In genomic region chr7:72717252-72717774, GRCh38 we compare ENCODE assay signal across 8 cellular contexts.
DNase-seq lines count a peak whose midpoint lies in the region; ATAC-seq, FAIRE-seq and TF ChIP-seq lines count a peak whose summit lies in the region.
"Not testable (repeated sequence)": the region's sequence is repeated elsewhere in the genome, so short reads cannot be mapped to it uniquely, and the experiment has no call there.

No MANE protein-coding gene starts in this region.

- H3K9ac ChIP-seq in SK-N-SH; adipocyte (ENCODE audit: low read length); mammary epithelial cell (ENCODE audit: insufficient read depth, low read length); HepG2 (ENCODE audit: insufficient read depth, low read depth, low read length); trophoblast cell (ENCODE audit: low read length): not testable (repeated sequence)

- H3K36me3 ChIP-seq in SK-N-SH (replicated peaks in 1 of 2; ENCODE audit: control insufficient read depth in 1 of 2, insufficient read depth in 2 of 2, low read length in 1 of 2); adipocyte (ENCODE audit: control insufficient read depth, insufficient read depth, low read length, severe bottlenecking); mammary epithelial cell (ENCODE audit: insufficient read depth, low read length); HepG2 (replicated peaks in 1 of 2; ENCODE audit: control insufficient read depth in 1 of 2, insufficient read depth in 2 of 2, low read length in 2 of 2); trophoblast cell (ENCODE audit: control insufficient read depth in 1 of 2, insufficient read depth in 2 of 2, low read length in 2 of 2): not testable (repeated sequence)

- not testable (repeated sequence) for TF ChIP-seq EP300 in SK-N-SH (IDR thresholded peaks at IDR 0.05; ENCODE audit: borderline replicate concordance in 1 of 2, low read depth in 1 of 2, low read length in 1 of 2); HepG2 (IDR thresholded peaks at IDR 0.05; ENCODE audit: low read depth in 2 of 2, low read length in 2 of 2); HepG2 (CRISPR knock-in tag; IDR thresholded peaks at IDR 0.05; ENCODE audit: borderline replicate concordance)

- DNase-seq in HCEC 1CT (peak; percentile 9), adipocyte (ENCODE audit: low read depth) (peak; percentile 18), mammary epithelial cell (peak; percentile 3), dermis microvascular lymphatic vessel endothelial cell (ENCODE audit: low read depth in 2 of 2) (peak; percentile 67 to 76), foreskin keratinocyte (peak; percentile 28 to 77), HepG2 (ENCODE audit: low spot score) (peak; percentile 2), trophoblast cell (peak; percentile 6 to 50)
- not testable (repeated sequence) for DNase-seq in SK-N-SH

- H3K4me3 ChIP-seq in SK-N-SH (ENCODE audit: low read depth in 2 of 2, low read length in 1 of 2); adipocyte (ENCODE audit: low read length); mammary epithelial cell (replicated peaks in 1 of 3; ENCODE audit: insufficient read depth in 1 of 3, low read depth in 2 of 3, low read length in 3 of 3); HepG2 (replicated peaks in 1 of 3; ENCODE audit: insufficient read depth in 1 of 3, low read depth in 2 of 3, low read length in 3 of 3); trophoblast cell (ENCODE audit: low read depth, low read length): not testable (repeated sequence)

- H3K79me1 ChIP-seq in trophoblast cell (ENCODE audit: low read length), result not testable (repeated sequence)

- 80% methylated on average over 6 of the region's 6 CpGs for WGBS in SK-N-SH (ENCODE audit: low lambda C conversion rate)
- WGBS in mammary epithelial cell (ENCODE audit: low coverage, missing lambda C conversion rate), result 91% methylated on average over 6 of the region's 6 CpGs
- WGBS in HepG2 (ENCODE audit: low lambda C conversion rate), result 84% methylated on average over 6 of the region's 6 CpGs
- no CpG with 5 or more reads among the region's 6 CpGs for WGBS in trophoblast cell (ENCODE audit: extremely low coverage, insufficient coverage, insufficient read length)

- not testable (repeated sequence) for H3K4ac ChIP-seq in trophoblast cell (ENCODE audit: low read depth, low read length)

- peak; percentile 74 for ATAC-seq in foreskin keratinocyte
- ATAC-seq in HepG2, result not testable (repeated sequence)

- not testable (repeated sequence) for H4K12ac ChIP-seq in trophoblast cell (ENCODE audit: low read depth, low read length)

- not testable (repeated sequence) for H4K20me1 ChIP-seq in SK-N-SH (ENCODE audit: insufficient read depth); mammary epithelial cell (ENCODE audit: insufficient read depth, low read length); HepG2 (ENCODE audit: insufficient read depth, low read length)

- in situ Hi-C loops in mammary epithelial cell (cut with MboI; ENCODE audit: low sequenced_read_pairs in 2 of 2); HepG2 (cut with HindIII; ENCODE audit: extremely low pct_ligation_motif_present, low pct_unique_long_range_greater_than_20kb): not testable (repeated sequence)

- dilution Hi-C loops in mammary epithelial cell (cut with HindIII; ENCODE audit: low sequenced_read_pairs), result not testable (repeated sequence)

- CTCF ChIA-PET in SK-N-SH (lab: Yijun Ruan, JAX); mammary epithelial cell (lab: Charles Lee; ENCODE audit: low non-redundant PET); HepG2 (lab: Yijun Ruan, JAX; ENCODE audit: low intra/inter-chr PET ratio, low total read pairs): not testable (repeated sequence)

- not testable (repeated sequence) for H2AK5ac ChIP-seq in trophoblast cell (ENCODE audit: low read length)

- not testable (repeated sequence) for H3K18ac ChIP-seq in trophoblast cell (ENCODE audit: low read length)

- H3K4me2 ChIP-seq in SK-N-SH; mammary epithelial cell (ENCODE audit: insufficient read depth, low read depth, low read length); HepG2 (ENCODE audit: low read depth, low read length); trophoblast cell (ENCODE audit: low read length): not testable (repeated sequence)

- not testable (repeated sequence) for TF ChIP-seq POLR2A in HepG2 (IDR thresholded peaks at IDR 0.05; ENCODE audit: insufficient read depth in 1 of 2, low read depth in 2 of 2, low read length in 2 of 2)

- not testable (repeated sequence) for H3K4me1 ChIP-seq in SK-N-SH (ENCODE audit: control insufficient read depth in 1 of 2, insufficient read depth in 2 of 2, low read depth in 1 of 2, low read length in 1 of 2); adipocyte (ENCODE audit: control insufficient read depth, insufficient read depth, low read length); mammary epithelial cell (ENCODE audit: insufficient read depth, low read length); foreskin keratinocyte; HepG2 (ENCODE audit: insufficient read depth, low read length); trophoblast cell (ENCODE audit: control insufficient read depth in 1 of 2, insufficient read depth in 2 of 2, low read length in 2 of 2)

- not testable (repeated sequence) for H3K27ac ChIP-seq in SK-N-SH (ENCODE audit: low read depth in 2 of 2, low read length in 1 of 2); mammary epithelial cell (ENCODE audit: insufficient read depth, low read depth, low read length); foreskin keratinocyte; HepG2 (ENCODE audit: extremely low read length, insufficient read depth, low read length); trophoblast cell (ENCODE audit: low read depth, low read length)

- not testable (repeated sequence) for H2BK120ac ChIP-seq in trophoblast cell (ENCODE audit: insufficient read depth, low read length, poor library complexity)

- BruUV-seq in mammary epithelial cell (replicated peaks; lab: Mats Ljungman, UMichigan); HepG2 (replicated peaks; lab: Mats Ljungman, UMichigan): not testable (repeated sequence)

- not testable (repeated sequence) for H2BK5ac ChIP-seq in trophoblast cell (ENCODE audit: low read depth, low read length, poor library complexity)

- H2BK12ac ChIP-seq in trophoblast cell (ENCODE audit: low read length), result not testable (repeated sequence)

- H4K8ac ChIP-seq in trophoblast cell (ENCODE audit: low read depth, low read length), result not testable (repeated sequence)

- H3K9me3 ChIP-seq in SK-N-SH; adipocyte (ENCODE audit: control insufficient read depth, low read length); mammary epithelial cell (replicated peaks; ENCODE audit: insufficient read depth, low read length); HepG2 (ENCODE audit: low read length); trophoblast cell (ENCODE audit: insufficient read depth, low read depth, low read length): not testable (repeated sequence)

- H3F3A ChIP-seq in SK-N-SH (replicated peaks; ENCODE audit: insufficient read depth), result not testable (repeated sequence)

- not testable (repeated sequence) for H3K79me2 ChIP-seq in SK-N-SH (ENCODE audit: insufficient read depth); mammary epithelial cell (ENCODE audit: insufficient read depth, low read length); HepG2 (ENCODE audit: insufficient read depth, low read length); trophoblast cell (ENCODE audit: control insufficient read depth, insufficient read depth, low read length, poor library complexity)

- TF ChIP-seq CTCF in SK-N-SH (IDR thresholded peaks at IDR 0.05); mammary epithelial cell (conservative IDR thresholded peaks at IDR 0.05 in 1 of 2, IDR thresholded peaks at IDR 0.05 in 1 of 2; ENCODE audit: extremely low read depth in 1 of 2, insufficient read depth in 1 of 2, low read depth in 1 of 2, low read length in 2 of 2); foreskin keratinocyte (conservative IDR thresholded peaks at IDR 0.05); HepG2 (CRISPR knock-in tag; IDR thresholded peaks at IDR 0.05): not testable (repeated sequence)

- TF ChIP-seq RAD21 in SK-N-SH (IDR thresholded peaks at IDR 0.05; ENCODE audit: low read length); HepG2 (CRISPR knock-in tag; IDR thresholded peaks at IDR 0.05): not testable (repeated sequence)

- not testable (repeated sequence) for H3K27me3 ChIP-seq in SK-N-SH (ENCODE audit: insufficient read depth); adipocyte (replicated peaks; ENCODE audit: control insufficient read depth, insufficient read depth, low read length); mammary epithelial cell (ENCODE audit: insufficient read depth, low read length); foreskin keratinocyte; HepG2 (ENCODE audit: control insufficient read depth in 1 of 2, insufficient read depth in 2 of 2, low read length in 2 of 2); trophoblast cell (ENCODE audit: insufficient read depth, low read length)

- intact Hi-C loops in mammary epithelial cell (cut with micrococcal nuclease); HepG2 (cut with micrococcal nuclease; ENCODE audit: unreplicated experiment): not testable (repeated sequence)

- POLR2A ChIA-PET in SK-N-SH (lab: Yijun Ruan, JAX); HepG2 (lab: Yijun Ruan, JAX): not testable (repeated sequence)

- not testable (repeated sequence) for FAIRE-seq in HepG2 (lab: Jason Lieb, UNC)

- H2AFZ ChIP-seq in SK-N-SH (ENCODE audit: low read depth), result 0 out of 2 replicates have a peak overlapping the region, but pooled peaks have one; percentile 46
- not testable (repeated sequence) for H2AFZ ChIP-seq in mammary epithelial cell (ENCODE audit: low read depth, low read length); HepG2 (ENCODE audit: low read length); trophoblast cell (ENCODE audit: insufficient read depth, low read length, poor library complexity)

- not testable (repeated sequence) for H3K23ac ChIP-seq in trophoblast cell (ENCODE audit: low read length)

- H4K91ac ChIP-seq in trophoblast cell (ENCODE audit: low read depth, low read length), result not testable (repeated sequence)

- not testable (repeated sequence) for H3K14ac ChIP-seq in trophoblast cell (ENCODE audit: low read length)

- not testable (repeated sequence) for H3K9me2 ChIP-seq in SK-N-SH
